ENCODE assay signal across 8 cellular contexts in the genomic region with DNA sequence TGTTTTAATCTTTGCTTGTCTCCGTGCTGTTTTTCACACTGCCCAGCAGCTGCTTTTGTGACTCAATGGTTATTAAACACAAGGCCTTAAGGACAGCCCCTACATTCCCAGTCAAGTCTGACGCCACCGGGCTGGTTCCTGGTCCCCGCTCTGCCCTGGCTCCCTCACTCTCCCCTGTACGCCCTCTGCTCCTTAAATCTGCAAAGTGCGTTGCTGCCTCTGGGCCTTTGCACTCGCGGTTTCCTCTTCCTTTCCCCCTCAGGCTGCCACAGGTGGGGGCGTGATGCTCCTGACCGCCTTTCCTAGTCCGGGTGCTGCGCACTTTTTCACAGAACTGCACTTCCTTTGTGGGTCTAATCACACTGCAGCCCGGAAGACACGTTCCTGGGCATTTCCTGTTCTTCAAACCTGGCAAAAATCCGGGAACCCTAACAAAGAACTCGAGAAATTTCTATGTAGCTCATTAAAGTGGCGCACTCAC. TPM values are rescaled to one million over a fixed set of nuclear protein-coding genes. Genes with fewer than 3 reads are reported as not detected.
DNase-seq lines count a peak whose midpoint lies in the region; ATAC-seq and TF ChIP-seq lines count a peak whose summit lies in the region.

No MANE protein-coding gene starts in this region.

- H3K27ac Mint-ChIP-seq in IgD-negative memory B cell (peak overlapping the region in 2 of 3 donors; percentile 43 to 46), glutamatergic neuron (ENCODE audit: unreplicated experiment) (peak overlapping the region; percentile 39)
- H3K27ac Mint-ChIP-seq in activated T-cell treated with anti-CD3 and anti-CD28 coated beads, Interleukin-2, amount 50 U/mL, for 72 hours: peak overlapping the region; percentile 94

- H3K4me1 Mint-ChIP-seq in IgD-negative memory B cell (peaks cover 5 to 7% (median 7%) of the 10 kb centered on the region in 3 donors), glutamatergic neuron (ENCODE audit: low read depth, unreplicated experiment) (peaks cover 11% of the 10 kb centered on the region)
- peaks cover 72% of the 10 kb centered on the region for H3K4me1 Mint-ChIP-seq in activated T-cell treated with anti-CD3 and anti-CD28 coated beads, Interleukin-2, amount 50 U/mL, for 72 hours (ENCODE audit: low read depth)

- 88% methylated on average over 17 of the region's 17 CpGs for WGBS in smooth muscle cell (ENCODE audit: low lambda C conversion rate)

- peak; percentile 23 to 44 for DNase-seq in activated T-cell treated with anti-CD3 and anti-CD28 coated beads, Interleukin-2, amount 50 U/mL, for 72 hours
- no peak for DNase-seq in glutamatergic neuron
- DNase-seq in smooth muscle cell (lab: John Stamatoyannopoulos, UW; ENCODE audit: unreplicated experiment): no peak
- DNase-seq in germinal center (ENCODE audit: low spot score): no peak
- no peak for DNase-seq in SW480 (ENCODE audit: low spot score)
- DNase-seq in DMS114 treated with DMSO at 0.1 percent for 48 hours (lab: John Stamatoyannopoulos, UW; ENCODE audit: unreplicated experiment): no peak

- H3K79me2 ChIP-seq in smooth muscle cell (ENCODE audit: low read depth): no peaks in the 10 kb centered on the region

- H3K36me3 ChIP-seq in smooth muscle cell (ENCODE audit: low read depth): no peaks in the 10 kb centered on the region

- TF ChIP-seq CTCF in glutamatergic neuron (IDR thresholded peaks at IDR 0.05; ENCODE audit: partially characterized antibody, unreplicated experiment): no peak
- no peak for TF ChIP-seq CTCF in smooth muscle cell (IDR thresholded peaks at IDR 0.05; ENCODE audit: borderline replicate concordance, insufficient read depth, poor library complexity, severe bottlenecking)

- H3K9me3 ChIP-seq in smooth muscle cell (replicated peaks; ENCODE audit: low read depth): no peaks in the 10 kb centered on the region

- H3K27ac ChIP-seq in smooth muscle cell (ENCODE audit: low read depth): peak overlapping the region; percentile 61

- H3K36me3 Mint-ChIP-seq in IgD-negative memory B cell (peaks cover 4% of the 10 kb centered on the region), glutamatergic neuron (ENCODE audit: unreplicated experiment) (peaks cover 9% of the 10 kb centered on the region)
- peaks cover 5 to 17% of the 10 kb centered on the region in 2 donors for H3K36me3 Mint-ChIP-seq in activated T-cell treated with anti-CD3 and anti-CD28 coated beads, Interleukin-2, amount 50 U/mL, for 72 hours (ENCODE audit: insufficient read depth in 2 of 2)

- no peak overlapping the region for H3K4me3 ChIP-seq in smooth muscle cell

- peaks cover 36% of the 10 kb centered on the region for H4K20me1 ChIP-seq in smooth muscle cell (ENCODE audit: low read depth)

- H3K27me3 Mint-ChIP-seq in IgD-negative memory B cell (no peaks in the 10 kb centered on the region), glutamatergic neuron (ENCODE audit: unreplicated experiment) (peaks cover 13% of the 10 kb centered on the region)
- H3K27me3 Mint-ChIP-seq in activated T-cell treated with anti-CD3 and anti-CD28 coated beads, Interleukin-2, amount 50 U/mL, for 72 hours (ENCODE audit: low read depth): no peaks in the 10 kb centered on the region

- H3K9me3 Mint-ChIP-seq in IgD-negative memory B cell: no peaks in the 10 kb centered on the region
- no peaks in the 10 kb centered on the region for H3K9me3 Mint-ChIP-seq in activated T-cell treated with anti-CD3 and anti-CD28 coated beads, Interleukin-2, amount 50 U/mL, for 72 hours
- peaks cover 9% of the 10 kb centered on the region for H3K9me3 Mint-ChIP-seq in glutamatergic neuron (ENCODE audit: unreplicated experiment)

- peaks cover 4% of the 10 kb centered on the region for H3K4me1 ChIP-seq in smooth muscle cell (ENCODE audit: low read depth)

- peak overlapping the region in 1 of 4 donors; percentile 82 for H3K4me3 Mint-ChIP-seq in IgD-negative memory B cell
- peak overlapping the region; percentile 72 to 78 for H3K4me3 Mint-ChIP-seq in activated T-cell treated with anti-CD3 and anti-CD28 coated beads, Interleukin-2, amount 50 U/mL, for 72 hours
- H3K4me3 Mint-ChIP-seq in glutamatergic neuron (ENCODE audit: unreplicated experiment): no peak overlapping the region

- no peak overlapping the region for H3K9ac ChIP-seq in smooth muscle cell (ENCODE audit: low read depth)

- no peak overlapping the region for H2AFZ ChIP-seq in smooth muscle cell (ENCODE audit: low read depth)

- H3K4me2 ChIP-seq in smooth muscle cell: no peak overlapping the region

- no peaks in the 10 kb centered on the region for H3K27me3 ChIP-seq in smooth muscle cell (ENCODE audit: low read depth)

- peaks cover 13% of the 10 kb centered on the region for H3F3A ChIP-seq in smooth muscle cell (ENCODE audit: low read depth)

- ATAC-seq in activated T-cell treated with anti-CD3 and anti-CD28 coated beads, Interleukin-2, amount 50 U/mL, for 72 hours (replicated peaks in 1 of 2): no peak
- no peak for ATAC-seq in GM19397 (IDR thresholded peaks at IDR 0.05; ENCODE audit: unreplicated experiment)

RNA-seq across cellular contexts. Expression of a gene that starts 25.6 kb away (rescaled TPM):
- polyA plus RNA-seq in IgD-negative memory B cell (144 TPM), smooth muscle cell (95.7 and 134 TPM in 2 replicates)
- 10 to 100 TPM; 66.0 to 72.7 TPM for total RNA-seq in activated T-cell treated with anti-CD3 and anti-CD28 coated beads, Interleukin-2, amount 50 U/mL, for 72 hours
- total RNA-seq in glutamatergic neuron (ENCODE audit: unreplicated experiment) (94.4 TPM), smooth muscle cell (45.0 and 55.5 TPM in 2 replicates)

RNA-seq across cellular contexts. Expression of a gene that starts 26.4 kb away (rescaled TPM):
- polyA plus RNA-seq in IgD-negative memory B cell: 0.26 TPM
- 1 to 10 TPM in 1 of 2 donors, under 1 TPM in 1; 0.88 to 1.1 TPM for total RNA-seq in activated T-cell treated with anti-CD3 and anti-CD28 coated beads, Interleukin-2, amount 50 U/mL, for 72 hours
- 0.29 TPM for total RNA-seq in glutamatergic neuron (ENCODE audit: unreplicated experiment)
- 13.5 TPM in 1 of 2 replicates, not detected in the other for total RNA-seq in smooth muscle cell
- polyA plus RNA-seq in smooth muscle cell: 0.24 and 1.0 TPM in 2 replicates

RNA-seq across cellular contexts. Expression of a gene that starts 26.9 kb away (rescaled TPM):
- polyA plus RNA-seq in IgD-negative memory B cell (3.1 TPM), smooth muscle cell (773 and 1,078 TPM in 2 replicates)
- 1 to 10 TPM; 3.2 to 4.3 TPM for total RNA-seq in activated T-cell treated with anti-CD3 and anti-CD28 coated beads, Interleukin-2, amount 50 U/mL, for 72 hours
- total RNA-seq in glutamatergic neuron (ENCODE audit: unreplicated experiment) (2.5 TPM), smooth muscle cell (248 and 311 TPM in 2 replicates)

RNA-seq across cellular contexts. Expression of a gene that starts 36.2 kb away (rescaled TPM):
- 0.70 TPM for polyA plus RNA-seq in IgD-negative memory B cell
- 10 to 100 TPM; 23.9 to 24.6 TPM for total RNA-seq in activated T-cell treated with anti-CD3 and anti-CD28 coated beads, Interleukin-2, amount 50 U/mL, for 72 hours
- total RNA-seq in glutamatergic neuron (ENCODE audit: unreplicated experiment): 39.2 TPM
- 2.9 and 4.5 TPM in 2 replicates for total RNA-seq in smooth muscle cell
- 1.7 and 3.2 TPM in 2 replicates for polyA plus RNA-seq in smooth muscle cell

RNA-seq across cellular contexts. Expression of a gene that starts 42.3 kb away (rescaled TPM):
- polyA plus RNA-seq in IgD-negative memory B cell (60.8 TPM), smooth muscle cell (127 and 135 TPM in 2 replicates)
- 10 to 100 TPM; 21.2 to 24.1 TPM for total RNA-seq in activated T-cell treated with anti-CD3 and anti-CD28 coated beads, Interleukin-2, amount 50 U/mL, for 72 hours
- total RNA-seq in glutamatergic neuron (ENCODE audit: unreplicated experiment) (8.9 TPM), smooth muscle cell (58.1 and 66.1 TPM in 2 replicates)

Comparison
In these comparisons a context has a peak if more than half of its experiments do, and no peak if none do; other contexts are left out.
1. H3K27ac Mint-ChIP-seq: peak in every context shown above with its lines; median percentile 94 in activated T-cell treated with anti-CD3 and anti-CD28 coated beads, Interleukin-2, amount 50 U/mL, for 72 hours; 44 in IgD-negative memory B cell; 39 in glutamatergic neuron.
2. DNase-seq: peak in activated T-cell treated with anti-CD3 and anti-CD28 coated beads, Interleukin-2, amount 50 U/mL, for 72 hours (2 of 2); none in glutamatergic neuron (single experiment), smooth muscle cell (single experiment), germinal center (single experiment), SW480 (single experiment) and DMS114 treated with DMSO at 0.1 percent for 48 hours (single experiment).
3. RNA of a gene that starts 26.9 kb away (total RNA-seq): 248 to 311 TPM in smooth muscle cell; 3.2 to 4.3 TPM in activated T-cell treated with anti-CD3 and anti-CD28 coated beads, Interleukin-2, amount 50 U/mL, for 72 hours and 2.5 TPM in glutamatergic neuron (single experiment); every median in the first group is over 10 times any median in the second.